1 cellular context compared by ENCODE assay signal in the genomic region with DNA sequence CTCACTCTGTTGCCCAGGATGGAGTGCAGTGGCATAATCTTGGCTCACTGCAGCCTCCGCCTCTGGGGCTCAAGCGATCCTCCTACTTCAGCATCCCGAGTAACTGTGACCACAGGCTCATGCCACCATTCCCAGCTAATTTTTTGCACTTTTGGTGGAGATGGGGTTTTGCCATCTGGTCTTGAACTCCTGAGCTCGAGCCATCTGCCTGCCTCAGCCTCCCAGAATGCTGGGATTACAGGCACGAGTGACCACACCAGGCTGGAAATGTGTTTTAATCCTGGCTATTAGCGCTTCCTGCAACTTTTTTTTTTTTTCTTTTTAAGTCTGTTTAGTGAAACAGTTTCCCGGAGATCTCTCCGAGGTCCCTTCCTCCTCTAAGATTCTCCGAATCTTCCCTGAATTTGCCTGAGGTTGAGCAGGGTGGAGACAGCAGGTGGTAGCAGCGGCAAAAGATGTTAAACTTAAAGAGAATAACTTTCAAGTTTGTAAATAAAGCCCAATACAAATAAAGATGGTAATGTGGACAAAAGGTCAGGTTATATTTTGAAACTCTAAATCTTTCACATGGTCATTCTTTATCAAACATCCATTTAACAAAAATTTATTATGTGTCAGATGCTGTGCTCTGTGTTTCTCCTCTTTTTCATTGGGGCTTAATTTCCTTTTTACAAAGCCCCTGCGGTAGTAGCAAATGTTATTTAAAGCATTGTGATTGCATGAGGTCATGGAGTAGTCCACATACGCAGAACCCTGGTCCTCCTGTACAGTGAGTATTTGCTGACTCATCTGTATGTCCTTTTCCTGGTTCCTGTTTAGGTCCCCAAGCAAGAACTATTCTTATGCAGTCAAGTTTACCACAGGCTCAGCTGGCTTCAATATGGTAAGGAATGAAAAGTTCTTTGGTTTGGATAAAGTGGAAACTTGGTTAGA.
TF ChIP-seq lines count a peak whose summit lies in the region.

No MANE protein-coding gene starts in this region.

TF ChIP-seq in K562, 482 proteins besides CTCF, POLR2A, EP300 and RAD21 (continued from another document and continues in another):
- TF ChIP-seq MNT (conservative IDR thresholded peaks at IDR 0.05) (0 out of 4 replicates have a peak, but pooled peaks of 1 of the 2 experiments have one; percentile 44), MIER1 (IDR thresholded peaks at IDR 0.05; ENCODE audit: low read depth) (no peak), ZBTB40 (IDR thresholded peaks at IDR 0.05) (peak; percentile 48; the same call in 1 of the 2 replicates), ZBTB40 (CRISPR knock-in tag; IDR thresholded peaks at IDR 0.05) (no peak), ZNF75A (CRISPR knock-in tag; IDR thresholded peaks at IDR 0.05) (0 out of 2 replicates have a peak, but pooled peaks have one; percentile 12), LEF1 (IDR thresholded peaks at IDR 0.05) (peak; percentile 35; the same call in 1 of the 2 replicates), NELFE (IDR thresholded peaks at IDR 0.05; ENCODE audit: insufficient read depth, insufficient read length) (no peak), DDX20 (tag; IDR thresholded peaks at IDR 0.05; ENCODE audit: low read depth) (no peak), OTX1 (CRISPR knock-in tag; IDR thresholded peaks at IDR 0.05) (no peak), SMAD4 (CRISPR knock-in tag; conservative IDR thresholded peaks at IDR 0.05) (peak; percentile 51; the same call in 1 of the 2 replicates), TEAD1 (CRISPR knock-in tag; IDR thresholded peaks at IDR 0.05) (peak; percentile 81 to 87), GATAD2B (IDR thresholded peaks at IDR 0.05; ENCODE audit: borderline replicate concordance) (peak; percentile 71), ATF3 (IDR thresholded peaks at IDR 0.05) (peak; percentile 92), ATF3 (CRISPR knock-in tag; conservative IDR thresholded peaks at IDR 0.05) (no peak), SMARCA4 (IDR thresholded peaks at IDR 0.05) (peak; percentile 82), EP400 (IDR thresholded peaks at IDR 0.05) (peak; percentile 76), TBP (optimal IDR thresholded peaks at IDR 0.05; ENCODE audit: low read depth, low read length) (no peak), CBX3 (IDR thresholded peaks at IDR 0.05; ENCODE audit: borderline replicate concordance in 1 of 2, low read length in 2 of 2) (peak in 1 of 2 experiments; percentile 95; a peak in 2 of 3 replicates), SMARCC2 (IDR thresholded peaks at IDR 0.05; ENCODE audit: low read depth) (peak; percentile 64), TCF7L2 (IDR thresholded peaks at IDR 0.05; ENCODE audit: low read depth, low read length) (no peak), HLTF (IDR thresholded peaks at IDR 0.05) (no peak), ZNF253 (CRISPR knock-in tag; conservative IDR thresholded peaks at IDR 0.05) (no peak), CREM (IDR thresholded peaks at IDR 0.05; ENCODE audit: low read depth) (peak; percentile 66; the same call in 1 of the 2 replicates), ZSCAN29 (IDR thresholded peaks at IDR 0.05) (no peak), RCOR1 (IDR thresholded peaks at IDR 0.05; ENCODE audit: borderline replicate concordance in 1 of 2, low read depth in 2 of 2, low read length in 2 of 2) (0 out of 4 replicates have a peak, but pooled peaks of 1 of the 2 experiments have one; percentile 35), ZNF316 (IDR thresholded peaks at IDR 0.05) (peak; percentile 100)
- TF ChIP-seq, protein P1, sequence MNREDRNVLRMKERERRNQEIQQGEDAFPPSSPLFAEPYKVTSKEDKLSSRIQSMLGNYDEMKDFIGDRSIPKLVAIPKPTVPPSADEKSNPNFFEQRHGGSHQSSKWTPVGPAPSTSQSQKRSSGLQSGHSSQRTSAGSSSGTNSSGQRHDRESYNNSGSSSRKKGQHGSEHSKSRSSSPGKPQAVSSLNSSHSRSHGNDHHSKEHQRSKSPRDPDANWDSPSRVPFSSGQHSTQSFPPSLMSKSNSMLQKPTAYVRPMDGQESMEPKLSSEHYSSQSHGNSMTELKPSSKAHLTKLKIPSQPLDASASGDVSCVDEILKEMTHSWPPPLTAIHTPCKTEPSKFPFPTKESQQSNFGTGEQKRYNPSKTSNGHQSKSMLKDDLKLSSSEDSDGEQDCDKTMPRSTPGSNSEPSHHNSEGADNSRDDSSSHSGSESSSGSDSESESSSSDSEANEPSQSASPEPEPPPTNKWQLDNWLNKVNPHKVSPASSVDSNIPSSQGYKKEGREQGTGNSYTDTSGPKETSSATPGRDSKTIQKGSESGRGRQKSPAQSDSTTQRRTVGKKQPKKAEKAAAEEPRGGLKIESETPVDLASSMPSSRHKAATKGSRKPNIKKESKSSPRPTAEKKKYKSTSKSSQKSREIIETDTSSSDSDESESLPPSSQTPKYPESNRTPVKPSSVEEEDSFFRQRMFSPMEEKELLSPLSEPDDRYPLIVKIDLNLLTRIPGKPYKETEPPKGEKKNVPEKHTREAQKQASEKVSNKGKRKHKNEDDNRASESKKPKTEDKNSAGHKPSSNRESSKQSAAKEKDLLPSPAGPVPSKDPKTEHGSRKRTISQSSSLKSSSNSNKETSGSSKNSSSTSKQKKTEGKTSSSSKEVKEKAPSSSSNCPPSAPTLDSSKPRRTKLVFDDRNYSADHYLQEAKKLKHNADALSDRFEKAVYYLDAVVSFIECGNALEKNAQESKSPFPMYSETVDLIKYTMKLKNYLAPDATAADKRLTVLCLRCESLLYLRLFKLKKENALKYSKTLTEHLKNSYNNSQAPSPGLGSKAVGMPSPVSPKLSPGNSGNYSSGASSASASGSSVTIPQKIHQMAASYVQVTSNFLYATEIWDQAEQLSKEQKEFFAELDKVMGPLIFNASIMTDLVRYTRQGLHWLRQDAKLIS (CRISPR knock-in tag; IDR thresholded peaks at IDR 0.05): no peak
- TF ChIP-seq, protein P2, sequence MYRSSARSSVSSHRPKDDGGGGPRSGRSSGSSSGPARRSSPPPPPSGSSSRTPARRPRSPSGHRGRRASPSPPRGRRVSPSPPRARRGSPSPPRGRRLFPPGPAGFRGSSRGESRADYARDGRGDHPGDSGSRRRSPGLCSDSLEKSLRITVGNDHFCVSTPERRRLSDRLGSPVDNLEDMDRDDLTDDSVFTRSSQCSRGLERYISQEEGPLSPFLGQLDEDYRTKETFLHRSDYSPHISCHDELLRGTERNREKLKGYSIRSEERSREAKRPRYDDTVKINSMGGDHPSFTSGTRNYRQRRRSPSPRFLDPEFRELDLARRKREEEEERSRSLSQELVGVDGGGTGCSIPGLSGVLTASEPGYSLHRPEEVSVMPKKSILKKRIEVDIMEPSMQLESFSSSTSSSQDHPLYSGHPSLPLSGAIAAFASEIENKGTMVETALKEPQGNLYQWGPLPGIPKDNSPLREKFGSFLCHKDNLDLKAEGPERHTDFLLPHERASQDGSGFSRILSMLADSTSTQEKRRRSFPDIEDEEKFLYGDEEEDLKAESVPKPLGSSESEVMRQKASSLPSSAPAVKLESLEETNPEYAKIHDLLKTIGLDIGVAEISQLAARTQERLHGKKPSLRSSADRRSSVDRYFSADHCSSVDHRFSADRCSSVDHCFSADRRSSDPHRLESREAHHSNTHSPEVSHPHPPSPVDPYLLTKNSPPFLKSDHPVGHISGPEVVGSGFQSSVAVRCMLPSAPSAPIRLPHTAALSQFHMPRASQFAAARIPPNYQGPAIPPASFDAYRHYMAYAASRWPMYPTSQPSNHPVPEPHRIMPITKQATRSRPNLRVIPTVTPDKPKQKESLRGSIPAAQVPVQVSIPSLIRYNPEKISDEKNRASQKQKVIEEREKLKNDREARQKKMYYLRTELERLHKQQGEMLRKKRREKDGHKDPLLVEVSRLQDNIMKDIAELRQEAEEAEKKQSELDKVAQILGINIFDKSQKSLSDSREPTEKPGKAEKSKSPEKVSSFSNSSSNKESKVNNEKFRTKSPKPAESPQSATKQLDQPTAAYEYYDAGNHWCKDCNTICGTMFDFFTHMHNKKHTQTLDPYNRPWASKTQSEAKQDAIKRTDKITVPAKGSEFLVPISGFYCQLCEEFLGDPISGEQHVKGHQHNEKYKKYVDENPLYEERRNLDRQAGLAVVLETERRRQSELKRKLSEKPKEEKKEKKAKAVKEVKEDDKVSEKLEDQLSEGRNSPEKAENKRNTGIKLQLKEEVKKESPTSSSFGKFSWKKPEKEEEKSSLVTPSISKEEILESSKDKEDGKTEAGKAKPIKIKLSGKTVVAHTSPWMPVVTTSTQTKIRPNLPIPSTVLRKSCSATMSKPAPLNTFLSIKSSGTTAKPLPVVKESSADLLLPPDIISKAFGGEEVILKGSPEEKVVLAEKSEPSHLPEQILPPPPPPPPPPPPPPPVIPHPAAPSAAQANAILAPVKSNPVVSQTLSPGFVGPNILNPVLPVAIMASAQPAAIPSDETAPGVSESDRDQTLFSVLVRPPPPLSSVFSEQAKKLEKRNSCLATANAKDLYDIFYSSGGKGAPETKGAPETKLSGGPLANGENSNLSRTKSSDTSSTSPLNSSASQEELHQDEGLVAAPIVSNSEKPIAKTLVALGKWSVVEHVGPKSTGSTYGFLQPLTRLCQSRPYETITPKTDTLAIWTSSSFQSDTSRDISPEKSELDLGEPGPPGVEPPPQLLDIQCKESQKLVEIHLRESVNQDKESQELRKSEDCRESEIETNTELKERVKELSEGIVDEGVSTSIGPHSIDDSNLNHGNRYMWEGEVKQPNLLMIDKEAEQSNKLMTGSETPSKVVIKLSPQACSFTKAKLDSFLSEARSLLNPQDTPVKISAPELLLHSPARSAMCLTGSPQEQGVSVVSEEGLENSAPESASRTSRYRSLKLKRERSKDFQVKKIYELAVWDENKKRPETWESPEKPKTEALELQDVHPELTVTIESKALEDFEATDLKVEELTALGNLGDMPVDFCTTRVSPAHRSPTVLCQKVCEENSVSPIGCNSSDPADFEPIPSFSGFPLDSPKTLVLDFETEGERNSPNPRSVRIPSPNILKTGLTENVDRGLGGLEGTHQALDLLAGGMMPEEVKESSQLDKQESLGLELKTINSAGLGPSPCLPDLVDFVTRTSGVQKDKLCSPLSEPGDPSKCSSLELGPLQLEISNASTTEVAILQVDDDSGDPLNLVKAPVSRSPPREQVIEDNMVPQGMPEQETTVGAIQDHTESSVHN (IDR thresholded peaks at IDR 0.05; ENCODE audit: borderline replicate concordance in 1 of 2, low read depth in 1 of 2): peak; percentile 66 to 82; a peak in 3 of 4 replicates
